In the genomic region with DNA sequence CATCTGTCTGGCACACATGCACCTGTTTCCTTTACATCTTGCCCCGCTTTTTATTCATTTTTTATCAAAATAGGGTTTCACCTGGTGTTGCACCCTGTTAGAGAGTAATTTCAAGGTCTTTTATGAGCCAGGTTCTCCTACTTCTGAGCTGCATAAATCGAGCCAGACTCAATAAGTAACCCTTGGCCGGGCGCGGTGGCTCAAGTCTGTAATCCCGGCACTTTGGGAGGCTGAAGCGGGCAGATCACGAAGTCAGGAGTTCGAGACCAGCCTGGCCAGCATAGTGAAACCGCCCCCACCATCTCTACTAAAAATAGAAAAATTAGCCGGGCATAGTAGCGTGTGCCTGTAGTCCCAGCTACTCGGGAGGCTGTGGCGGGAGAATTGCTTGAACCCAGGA, we compare ENCODE assay signal across 8 cellular contexts.
A peak's percentile ranks its signal among the peaks of the same experiment; 100 is the strongest.
DNase-seq lines count a peak whose midpoint lies in the region; ATAC-seq and TF ChIP-seq lines count a peak whose summit lies in the region.

No MANE protein-coding gene starts in this region.

- H3K36me3 ChIP-seq in ACC112 (ENCODE audit: insufficient read depth, low read length) = peaks cover 6% of the 10 kb centered on the region; the same call in 1 of the 2 replicates
- H3K36me3 ChIP-seq in KMS-11 (ENCODE audit: insufficient read depth) = no peaks in the 10 kb centered on the region
- peaks cover 0 to 4% of the 10 kb centered on the region in 2 donors for H3K36me3 ChIP-seq in muscle layer of duodenum (ENCODE audit: control insufficient read depth in 1 of 2, insufficient read depth in 2 of 2, low read length in 2 of 2)

- H3K79me2 ChIP-seq in ACC112 (ENCODE audit: control insufficient read depth, insufficient read depth, low read length, unreplicated experiment) (peaks cover 21% of the 10 kb centered on the region), KMS-11 (ENCODE audit: insufficient read depth, low read depth) (no peaks in the 10 kb centered on the region)

- H3K4me2 ChIP-seq in KMS-11 = peak overlapping the region; percentile 57; the same call in 1 of the 2 replicates

- DNase-seq in choroid plexus epithelial cell (ENCODE audit: low read depth) (no peak), ACHN (no peak), NOMO-1 treated with dmso at 0.1 percent for 144 hours (lab: John Stamatoyannopoulos, UW; ENCODE audit: unreplicated experiment) (no peak)
- no peak for DNase-seq in central memory CD4-positive, alpha-beta T cell

- H4K20me1 ChIP-seq in KMS-11 (ENCODE audit: insufficient read depth) = no peaks in the 10 kb centered on the region

- H2AFZ ChIP-seq in ACC112 (ENCODE audit: low read length, unreplicated experiment) (peak overlapping the region; percentile 94), KMS-11 (ENCODE audit: low read depth) (peak overlapping the region; percentile 70)

- no peaks in the 10 kb centered on the region for H3K4me1 ChIP-seq in ACC112 (ENCODE audit: control insufficient read depth, insufficient read depth, low read length, unreplicated experiment)
- H3K4me1 ChIP-seq in KMS-11 (ENCODE audit: low read depth, poor library complexity, severe bottlenecking) = peaks cover 3% of the 10 kb centered on the region
- H3K4me1 ChIP-seq in muscle layer of duodenum (ENCODE audit: control insufficient read depth in 1 of 2, insufficient read depth in 2 of 2, low read length in 2 of 2) = peaks cover 0 to 3% of the 10 kb centered on the region in 2 donors

- H3K4me3 ChIP-seq in ACC112 (ENCODE audit: low read depth, low read length) (peak overlapping the region; percentile 99), KMS-11 (IDR thresholded peaks at IDR 0.05; ENCODE audit: insufficient read depth, low read depth, low read length) (no peak overlapping the region), choroid plexus epithelial cell (ENCODE audit: low read depth, low read length) (peak overlapping the region; percentile 95), muscle layer of duodenum (ENCODE audit: low read depth in 1 of 2, low read length in 2 of 2) (peak overlapping the region; percentile 84 to 89)

- H3K27ac ChIP-seq in ACC112 (ENCODE audit: low read depth, low read length) (no peak overlapping the region), KMS-11 (peak overlapping the region; percentile 99; the same call in 1 of the 2 replicates), muscle layer of duodenum (ENCODE audit: low read length) (peak overlapping the region; percentile 83)

- H3K9me3 ChIP-seq in muscle layer of duodenum (ENCODE audit: control insufficient read depth in 1 of 2, low read length in 2 of 2) = no peaks in the 10 kb centered on the region

- peak overlapping the region; percentile 99; the same call in 1 of the 2 replicates for H3K9ac ChIP-seq in KMS-11

- in situ Hi-C loops in ACHN (cut with HindIII; ENCODE audit: low pct_ligation_motif_present, low pct_unique_long_range_greater_than_20kb, low sequenced_read_pairs) = no loop called here

- TF ChIP-seq CTCF in KMS-11 (conservative IDR thresholded peaks at IDR 0.05; ENCODE audit: low read depth, low read length) = no peak
- TF ChIP-seq CTCF in choroid plexus epithelial cell (conservative IDR thresholded peaks at IDR 0.05; ENCODE audit: low read depth, low read length) = no peak

- no peak for ATAC-seq in HG03521 (IDR thresholded peaks at IDR 0.05; ENCODE audit: unreplicated experiment)

- H3K27me3 ChIP-seq in ACC112 (ENCODE audit: insufficient read depth, low read length) = no peaks in the 10 kb centered on the region
- no peaks in the 10 kb centered on the region for H3K27me3 ChIP-seq in KMS-11 (ENCODE audit: insufficient read depth, low read depth)
- H3K27me3 ChIP-seq in muscle layer of duodenum (ENCODE audit: low read depth, low read length) = no peaks in the 10 kb centered on the region
